ENCODE assay signal across 10 cellular contexts in genomic region chr2:113499886-113500724, GRCh38. TPM values are rescaled to one million over a fixed set of nuclear protein-coding genes. Genes with fewer than 3 reads are reported as not detected.
DNase-seq lines count a peak whose midpoint lies in the region; ATAC-seq and TF ChIP-seq lines count a peak whose summit lies in the region.
"Not testable (repeated sequence)": the region's sequence is repeated elsewhere in the genome, so short reads cannot be mapped to it uniquely, and the experiment has no call there.
"Had no signal": no experiment of that assay in that cellular context is flagged by ENCODE, and none has a peak within 500 bp of the region (broad histone marks: within the 10 kb centered on the region; RNA-seq: fewer than 3 reads in every experiment).

No MANE protein-coding gene starts in this region.

- H3K27ac ChIP-seq in neural progenitor cell: not testable (repeated sequence)

- H3K4me1 Mint-ChIP-seq in CD14-positive monocyte: peaks cover 32% of the 10 kb centered on the region
- H3K4me1 Mint-ChIP-seq in T-helper 1 cell treated with Interleukin-12 subunit alpha and Interleukin-12 subunit beta and Interleukin-4 antibody, amounts not matched to agents 30 μg/mL and 1 μg/mL, for 36 hours (ENCODE audit: low read depth): peaks cover 16% of the 10 kb centered on the region
- peaks cover 19% of the 10 kb centered on the region for H3K4me1 Mint-ChIP-seq in activated naive CD4-positive, alpha-beta T cell treated with anti-CD3 and anti-CD28 coated beads for 36 hours (ENCODE audit: low read depth)
- H3K4me1 Mint-ChIP-seq in effector memory CD8-positive, alpha-beta T cell (ENCODE audit: low read depth in 2 of 2); memory B cell; neural progenitor cell: not testable (repeated sequence)

- not testable (repeated sequence) for H3F3A ChIP-seq in neural progenitor cell (ENCODE audit: low read depth)

- H4K20me1 ChIP-seq in neural progenitor cell (ENCODE audit: low read depth): peaks cover 12% of the 10 kb centered on the region

- H3K9me3 ChIP-seq in neural progenitor cell (ENCODE audit: low read depth): not testable (repeated sequence)

- not testable (repeated sequence) for DNase-seq in CD14-positive monocyte (ENCODE audit: low spot score); effector memory CD8-positive, alpha-beta T cell; memory B cell (ENCODE audit: low spot score in 2 of 2)
- DNase-seq in GM10248 (ENCODE audit: extremely low spot score): peak; percentile 1
- peak; percentile 59 for DNase-seq in activated CD8-positive, alpha-beta memory T cell treated with anti-CD3 and anti-CD28 coated beads for 24 hours
- peak; percentile 14 for DNase-seq in activated naive CD4-positive, alpha-beta T cell treated with anti-CD3 and anti-CD28 coated beads for 36 hours
- peak; percentile 1 for DNase-seq in neural progenitor cell (ENCODE audit: low spot score)

- H3K4me2 ChIP-seq in neural progenitor cell: not testable (repeated sequence)

- not testable (repeated sequence) for H2AFZ ChIP-seq in neural progenitor cell (replicated peaks)

- H3K4me3 ChIP-seq in neural progenitor cell: not testable (repeated sequence)

- H3K27me3 Mint-ChIP-seq in CD14-positive monocyte (ENCODE audit: low read depth in 3 of 3) (peaks cover 25 to 73% (median 48%) of the 10 kb centered on the region in 3 donors), neural progenitor cell (ENCODE audit: insufficient read depth, low read depth) (peaks cover 19% of the 10 kb centered on the region)
- H3K27me3 Mint-ChIP-seq in T-helper 1 cell treated with Interleukin-12 subunit alpha and Interleukin-12 subunit beta and Interleukin-4 antibody, amounts not matched to agents 30 μg/mL and 1 μg/mL, for 36 hours (ENCODE audit: low read depth): peaks cover 40% of the 10 kb centered on the region
- H3K27me3 Mint-ChIP-seq in activated naive CD4-positive, alpha-beta T cell treated with anti-CD3 and anti-CD28 coated beads for 36 hours (ENCODE audit: low read depth): peaks cover 35% of the 10 kb centered on the region
- peaks cover 17 to 25% of the 10 kb centered on the region in 2 donors for H3K27me3 Mint-ChIP-seq in effector memory CD8-positive, alpha-beta T cell
- not testable (repeated sequence) for H3K27me3 Mint-ChIP-seq in memory B cell

- peaks cover 72% of the 10 kb centered on the region for H3K27me3 ChIP-seq in neural progenitor cell

- CTCF ChIA-PET in GM10248 (lab: Yijun Ruan, JAX); activated naive CD4-positive, alpha-beta T cell treated with anti-CD3 and anti-CD28 coated beads for 36 hours (lab: Charles Lee): not testable (repeated sequence)

- ATAC-seq in effector memory CD8-positive, alpha-beta T cell (replicated peaks); memory B cell (ENCODE audit: low read depth): not testable (repeated sequence)

- TF ChIP-seq CTCF in CD14-positive monocyte (IDR thresholded peaks at IDR 0.05); GM10248 (IDR thresholded peaks at IDR 0.05; ENCODE audit: control extremely low read depth, extremely low read depth, low read depth, missing control alignments); neural progenitor cell (IDR thresholded peaks at IDR 0.05): not testable (repeated sequence)

- H3K36me3 Mint-ChIP-seq in CD14-positive monocyte: peaks cover 11 to 18% of the 10 kb centered on the region in 2 donors
- not testable (repeated sequence) for H3K36me3 Mint-ChIP-seq in T-helper 1 cell treated with Interleukin-12 subunit alpha and Interleukin-12 subunit beta and Interleukin-4 antibody, amounts not matched to agents 30 μg/mL and 1 μg/mL, for 36 hours (ENCODE audit: low read depth); activated naive CD4-positive, alpha-beta T cell treated with anti-CD3 and anti-CD28 coated beads for 36 hours (ENCODE audit: low read depth); memory B cell; neural progenitor cell
- peaks cover 13% of the 10 kb centered on the region for H3K36me3 Mint-ChIP-seq in effector memory CD8-positive, alpha-beta T cell (ENCODE audit: insufficient read depth)

- H3K36me3 ChIP-seq in neural progenitor cell: not testable (repeated sequence)

- H3K27ac Mint-ChIP-seq in CD14-positive monocyte; T-helper 1 cell treated with Interleukin-12 subunit alpha and Interleukin-12 subunit beta and Interleukin-4 antibody, amounts not matched to agents 30 μg/mL and 1 μg/mL, for 36 hours; activated naive CD4-positive, alpha-beta T cell treated with anti-CD3 and anti-CD28 coated beads for 36 hours; effector memory CD8-positive, alpha-beta T cell; memory B cell; neural progenitor cell: not testable (repeated sequence)

- POLR2A ChIA-PET in GM10248 (lab: Yijun Ruan, JAX): not testable (repeated sequence)

- peaks cover 0 to 22% (median 2%) of the 10 kb centered on the region in 7 donors for H3K9me3 Mint-ChIP-seq in CD14-positive monocyte
- not testable (repeated sequence) for H3K9me3 Mint-ChIP-seq in T-helper 1 cell treated with Interleukin-12 subunit alpha and Interleukin-12 subunit beta and Interleukin-4 antibody, amounts not matched to agents 30 μg/mL and 1 μg/mL, for 36 hours; activated naive CD4-positive, alpha-beta T cell treated with anti-CD3 and anti-CD28 coated beads for 36 hours; effector memory CD8-positive, alpha-beta T cell; memory B cell; neural progenitor cell

- H3K79me2 ChIP-seq in neural progenitor cell (ENCODE audit: low read depth): not testable (repeated sequence)

- intact Hi-C loops in CD14-positive monocyte (cut with micrococcal nuclease); activated naive CD4-positive, alpha-beta T cell treated with anti-CD3 and anti-CD28 coated beads for 36 hours (cut with micrococcal nuclease): not testable (repeated sequence)

- H3K4me3 Mint-ChIP-seq in CD14-positive monocyte: peak overlapping the region; percentile 31 to 54
- peak overlapping the region; percentile 16 for H3K4me3 Mint-ChIP-seq in T-helper 1 cell treated with Interleukin-12 subunit alpha and Interleukin-12 subunit beta and Interleukin-4 antibody, amounts not matched to agents 30 μg/mL and 1 μg/mL, for 36 hours
- H3K4me3 Mint-ChIP-seq in activated naive CD4-positive, alpha-beta T cell treated with anti-CD3 and anti-CD28 coated beads for 36 hours: peak overlapping the region; percentile 61
- peak overlapping the region; percentile 62 to 64 for H3K4me3 Mint-ChIP-seq in effector memory CD8-positive, alpha-beta T cell
- peak overlapping the region; percentile 29 for H3K4me3 Mint-ChIP-seq in memory B cell
- not testable (repeated sequence) for H3K4me3 Mint-ChIP-seq in neural progenitor cell

- H3K9ac ChIP-seq in neural progenitor cell: not testable (repeated sequence)

- not testable (repeated sequence) for H3K4me1 ChIP-seq in neural progenitor cell

RNA-seq across cellular contexts. Expression of gene FOXD4L1, which starts 1.6 kb away (rescaled TPM):
- polyA plus RNA-seq in CD14-positive monocyte: not detected
- total RNA-seq in activated naive CD4-positive, alpha-beta T cell treated with anti-CD3 and anti-CD28 coated beads for 36 hours: under 1 TPM in 1 of 2 experiments, not detected in 1; 0.10 TPM
- total RNA-seq in neural progenitor cell (ENCODE audit: low replicate concordance): 0.12 TPM in 1 of 2 replicates, not detected in the other
- total RNA-seq: A172, HT-29 had no signal
